In genomic region chr9:78491402-78491801, GRCh38 we compare ENCODE assay signal across 24 cellular contexts.
"Had no signal": no experiment of that assay in that cellular context is flagged by ENCODE, and none has a peak within 500 bp of the region (broad histone marks: within the 10 kb centered on the region; RNA-seq: fewer than 3 reads in every experiment).

No MANE protein-coding gene starts in this region.

- H3K27me3 ChIP-seq: colonic mucosa, esophagus squamous epithelium, gastrocnemius medialis, heart right ventricle had no signal

- DNase-seq: colonic mucosa; cortex of kidney; effector CD8-positive, alpha-beta T cell; effector memory CD8-positive, alpha-beta T cell; endodermal cell; erythroblast; esophagus squamous epithelium; foreskin fibroblast; foreskin melanocyte; gastrocnemius medialis; glutamatergic neuron; head of caudate nucleus; heart right ventricle; hypothalamus; immature natural killer cell; islet precursor cell; kidney; kidney glomerular epithelial cell; left colon; left ventricle myocardium inferior; lower lobe of right lung; mesenchymal stem cell; mucosa of descending colon had no signal

- H3K4me1 ChIP-seq: colonic mucosa, esophagus squamous epithelium, gastrocnemius medialis, heart right ventricle, left ventricle myocardium inferior, lower lobe of right lung had no signal

- H3K4me3 ChIP-seq: colonic mucosa, esophagus squamous epithelium, gastrocnemius medialis, heart right ventricle, left ventricle myocardium inferior, lower lobe of right lung, mucosa of descending colon had no signal

- H3K27ac ChIP-seq: colonic mucosa, epithelial cell of prostate, esophagus squamous epithelium, gastrocnemius medialis, heart right ventricle, left ventricle myocardium inferior, lower lobe of right lung had no signal

- H3K9me3 ChIP-seq: colonic mucosa, esophagus squamous epithelium, gastrocnemius medialis, lower lobe of right lung, mucosa of descending colon had no signal

- H3K36me3 ChIP-seq: colonic mucosa, esophagus squamous epithelium, gastrocnemius medialis, heart right ventricle, left ventricle myocardium inferior, lower lobe of right lung had no signal
